Comparison of ENCODE assay signal across 34 cellular contexts in genomic region chr1:22784317-22784716, GRCh38.
"Had no signal": no experiment of that assay in that cellular context is flagged by ENCODE, and none has a peak within 500 bp of the region (broad histone marks: within the 10 kb centered on the region; RNA-seq: fewer than 3 reads in every experiment).

No MANE protein-coding gene starts in this region.

- H3K36me3 ChIP-seq: MG63 had no signal

- DNase-seq: Karpas-422, Kasumi-1, KG1, MG63, MM.1S, MV-4-11, NCI-H1048, NCI-H1092, NCI-H1092 treated with DMSO at 0.1 percent for 48 hours, NCI-H1105, NCI-H1417, NCI-H1417 treated with DMSO at 0.1 percent for 48 hours, NCI-H1436, NCI-H1436 treated with DMSO at 0.1 percent for 48 hours, NCI-H146, NCI-H1694, NCI-H1694 treated with DMSO at 0.1 percent for 48 hours, NCI-H187, NCI-H187 treated with DMSO at 0.1 percent for 48 hours, NCI-H1930, NCI-H2029, NCI-H2029 treated with DMSO at 0.1 percent for 48 hours, NCI-H2081, NCI-H2081 treated with DMSO at 0.1 percent for 48 hours, NCI-H2107, NCI-H2171, NCI-H2171 treated with DMSO at 0.1 percent for 48 hours, NCI-H2227 treated with DMSO at 0.1 percent for 48 hours, NCI-H226, NCI-H345, NCI-H446, NCI-H446 treated with DMSO at 0.1 percent for 48 hours, NCI-H510A had no signal

- H3K9me3 ChIP-seq: MG63 had no signal

- H3K27ac ChIP-seq: KMS-11 had no signal

- H3K4me2 ChIP-seq: KMS-11 had no signal

- H3K27me3 ChIP-seq: MG63 had no signal

- H3K9ac ChIP-seq: KMS-11 had no signal

- H3K4me3 ChIP-seq: MG63 had no signal
